Comparison of ENCODE assay signal across 1 cellular context in genomic region chr10:72337039-72337629, GRCh38.
A peak's percentile ranks its signal among the peaks of the same experiment; 100 is the strongest.
TF ChIP-seq lines count a peak whose summit lies in the region.

No MANE protein-coding gene starts in this region.

TF ChIP-seq in HEK293, 187 proteins besides CTCF, POLR2A, EP300 and RAD21 (continued from another document and continues in another):
- TF ChIP-seq SCRT1 (tag by site-specific recombination; IDR thresholded peaks at IDR 0.05; ENCODE audit: borderline replicate concordance) (no peak), KLF7 (tag by site-specific recombination; IDR thresholded peaks at IDR 0.05; ENCODE audit: borderline replicate concordance) (no peak), GLIS1 (tag by site-specific recombination; IDR thresholded peaks at IDR 0.05) (no peak; the same call in 1 of the 2 replicates), KLF9 (tag by site-specific recombination; IDR thresholded peaks at IDR 0.05; ENCODE audit: low read depth) (no peak), ZBTB8A (tag by site-specific recombination; IDR thresholded peaks at IDR 0.05) (no peak), ZNF132 (tag by site-specific recombination; IDR thresholded peaks at IDR 0.05; ENCODE audit: borderline replicate concordance) (no peak), ZNF513 (tag by site-specific recombination; IDR thresholded peaks at IDR 0.05) (no peak), ZNF221 (tag by site-specific recombination; IDR thresholded peaks at IDR 0.05; ENCODE audit: borderline replicate concordance) (no peak), BCL11B (tag by site-specific recombination; IDR thresholded peaks at IDR 0.05; ENCODE audit: low read depth) (no peak), ZNF777 (tag by site-specific recombination; IDR thresholded peaks at IDR 0.05; ENCODE audit: borderline replicate concordance) (no peak), ZSCAN18 (tag by site-specific recombination; IDR thresholded peaks at IDR 0.05) (no peak), PATZ1 (tag by site-specific recombination; IDR thresholded peaks at IDR 0.05) (0 out of 2 replicates have a peak, but pooled peaks have one; percentile 13), BCL11A (tag by site-specific recombination; IDR thresholded peaks at IDR 0.05; ENCODE audit: low read depth) (no peak), MYNN (tag by site-specific recombination; IDR thresholded peaks at IDR 0.05; ENCODE audit: borderline replicate concordance) (no peak), ZNF548 (tag by site-specific recombination; IDR thresholded peaks at IDR 0.05) (no peak), ZBTB11 (tag by site-specific recombination; conservative IDR thresholded peaks at IDR 0.05; ENCODE audit: low read depth) (no peak), HIC1 (tag by site-specific recombination; IDR thresholded peaks at IDR 0.05) (no peak), MEIS1 (CRISPR knock-in tag; IDR thresholded peaks at IDR 0.05; ENCODE audit: borderline replicate concordance) (no peak), AEBP2 (tag by site-specific recombination; IDR thresholded peaks at IDR 0.05; ENCODE audit: borderline replicate concordance) (no peak), ZNF112 (tag by site-specific recombination; IDR thresholded peaks at IDR 0.05) (no peak), REST (tag by site-specific recombination; IDR thresholded peaks at IDR 0.05) (no peak), ZBTB21 (tag by site-specific recombination; IDR thresholded peaks at IDR 0.05) (no peak), ZNF768 (tag by site-specific recombination; IDR thresholded peaks at IDR 0.05) (no peak), ZNF747 (tag by site-specific recombination; IDR thresholded peaks at IDR 0.05) (no peak), ZNF670 (tag by site-specific recombination; IDR thresholded peaks at IDR 0.05; ENCODE audit: low read depth) (no peak), ZBTB1 (tag by site-specific recombination; IDR thresholded peaks at IDR 0.05) (no peak), ZNF561 (tag by site-specific recombination; IDR thresholded peaks at IDR 0.05; ENCODE audit: borderline replicate concordance) (no peak), SALL2 (tag by site-specific recombination; IDR thresholded peaks at IDR 0.05; ENCODE audit: borderline replicate concordance) (no peak), ZNF140 (tag by site-specific recombination; IDR thresholded peaks at IDR 0.05) (no peak), ZNF19 (tag by site-specific recombination; IDR thresholded peaks at IDR 0.05; ENCODE audit: low read depth) (no peak), ZNF266 (tag by site-specific recombination; IDR thresholded peaks at IDR 0.05; ENCODE audit: low read depth) (no peak), ZNF274 (IDR thresholded peaks at IDR 0.05; ENCODE audit: low read length) (no peak), ZNF274 (tag by site-specific recombination; IDR thresholded peaks at IDR 0.05; ENCODE audit: borderline replicate concordance) (no peak), ZNF624 (tag by site-specific recombination; IDR thresholded peaks at IDR 0.05) (no peak), ZNF133 (tag by site-specific recombination; IDR thresholded peaks at IDR 0.05) (no peak), ZNF121 (tag by site-specific recombination; IDR thresholded peaks at IDR 0.05) (no peak), ZNF366 (tag by site-specific recombination; conservative IDR thresholded peaks at IDR 0.05) (no peak), FEZF1 (tag by site-specific recombination; IDR thresholded peaks at IDR 0.05) (no peak), ZFHX2 (tag by site-specific recombination; conservative IDR thresholded peaks at IDR 0.05) (no peak), ZNF311 (tag by site-specific recombination; IDR thresholded peaks at IDR 0.05; ENCODE audit: borderline replicate concordance) (no peak), ZFP41 (tag by site-specific recombination; IDR thresholded peaks at IDR 0.05; ENCODE audit: borderline replicate concordance) (no peak), ZNF76 (tag by site-specific recombination; IDR thresholded peaks at IDR 0.05; ENCODE audit: borderline replicate concordance, low read depth) (no peak), ZNF350 (tag by site-specific recombination; IDR thresholded peaks at IDR 0.05) (no peak), ZNF10 (tag by site-specific recombination; IDR thresholded peaks at IDR 0.05) (no peak), ZNF211 (tag by site-specific recombination; IDR thresholded peaks at IDR 0.05; ENCODE audit: low read depth) (no peak), PRDM1 (tag by site-specific recombination; IDR thresholded peaks at IDR 0.05) (no peak), ZNF660 (tag by site-specific recombination; IDR thresholded peaks at IDR 0.05) (no peak), ZXDB (tag by site-specific recombination; IDR thresholded peaks at IDR 0.05) (no peak), SP7 (tag by site-specific recombination; IDR thresholded peaks at IDR 0.05) (peak; percentile 45; the same call in 1 of the 2 replicates), ZNF654 (tag by site-specific recombination; IDR thresholded peaks at IDR 0.05; ENCODE audit: low read depth) (peak; percentile 87), PRDM6 (tag by site-specific recombination; IDR thresholded peaks at IDR 0.05) (no peak), ZNF2 (tag by site-specific recombination; IDR thresholded peaks at IDR 0.05) (peak; percentile 83), ZIC2 (tag by site-specific recombination; IDR thresholded peaks at IDR 0.05) (0 out of 2 replicates have a peak, but pooled peaks have one; percentile 11)
